21 cellular contexts compared by ENCODE assay signal in genomic region chr20:46652699-46653098, GRCh38. TPM values are rescaled to one million over a fixed set of nuclear protein-coding genes. Genes with fewer than 3 reads are reported as not detected.
DNase-seq lines count a peak whose midpoint lies in the region; ATAC-seq, FAIRE-seq and TF ChIP-seq lines count a peak whose summit lies in the region.
"Had no signal": no experiment of that assay in that cellular context is flagged by ENCODE, and none has a peak within 500 bp of the region (broad histone marks: within the 10 kb centered on the region; RNA-seq: fewer than 3 reads in every experiment).

No MANE protein-coding gene starts in this region.

- H3K27me3 ChIP-seq in bronchial epithelial cell (ENCODE audit: control insufficient read depth, insufficient read depth, low read length): peaks cover 10% of the 10 kb centered on the region
- peaks cover 23% of the 10 kb centered on the region for H3K27me3 ChIP-seq in foreskin keratinocyte
- H3K27me3 ChIP-seq in tibial artery: peaks cover 0 to 16% of the 10 kb centered on the region in 2 donors
- peaks cover 25% of the 10 kb centered on the region for H3K27me3 ChIP-seq in lower lobe of right lung (ENCODE audit: low read depth)

- H3K9me3 ChIP-seq in tibial artery: peaks cover 0 to 3% (median 0%) of the 10 kb centered on the region in 3 donors
- no peaks in the 10 kb centered on the region for H3K9me3 ChIP-seq in lower lobe of right lung
- H3K9me3 ChIP-seq: Peyer's patch had no signal

- FAIRE-seq in bronchial epithelial cell (lab: Jason Lieb, UNC): no peak

- no peaks in the 10 kb centered on the region for H3K4me1 ChIP-seq in foreskin keratinocyte
- H3K4me1 ChIP-seq in tibial artery: peaks cover 0 to 5% (median 0%) of the 10 kb centered on the region in 4 donors
- no peaks in the 10 kb centered on the region for H3K4me1 ChIP-seq in lower lobe of right lung
- H3K4me1 ChIP-seq: Peyer's patch had no signal

- H3K36me3 Mint-ChIP-seq in chondrocyte (ENCODE audit: low read depth): peaks cover 7% of the 10 kb centered on the region

- intact Hi-C loops in tibial artery (cut with DNase I; ENCODE audit: low total_unique reads): no loop called here
- intact Hi-C loops in lower lobe of right lung (cut with DNase I): no loop called here

- H3K4me3 ChIP-seq in bronchial epithelial cell (ENCODE audit: low read depth, low read length) (no peak overlapping the region), tibial artery (no peak overlapping the region), lower lobe of right lung (no peak overlapping the region)
- H3K4me3 ChIP-seq: Peyer's patch, SK-N-MC had no signal

- H3K27ac ChIP-seq in foreskin keratinocyte (no peak overlapping the region), tibial artery (no peak overlapping the region), lower lobe of right lung (no peak overlapping the region), substantia nigra (ENCODE audit: low read depth, low read length, poor library complexity, severe bottlenecking) (no peak overlapping the region)
- H3K27ac ChIP-seq: Peyer's patch, SK-N-MC had no signal

- no peaks in the 10 kb centered on the region for H3K9me3 Mint-ChIP-seq in chondrocyte (ENCODE audit: low read depth)

- TF ChIP-seq CTCF in bronchial epithelial cell (IDR thresholded peaks at IDR 0.05; ENCODE audit: insufficient read depth, low read length, severe bottlenecking) (no peak), foreskin keratinocyte (conservative IDR thresholded peaks at IDR 0.05) (no peak), tibial artery (IDR thresholded peaks at IDR 0.05) (no peak), chondrocyte (IDR thresholded peaks at IDR 0.05) (no peak), lower lobe of right lung (IDR thresholded peaks at IDR 0.05) (no peak)

- no peak overlapping the region for H3K4me3 Mint-ChIP-seq in chondrocyte (ENCODE audit: unreplicated experiment)

- no peak for ATAC-seq in foreskin keratinocyte
- no peak for ATAC-seq in lower lobe of right lung

- no peaks in the 10 kb centered on the region for H3K36me3 ChIP-seq in bronchial epithelial cell (ENCODE audit: control insufficient read depth, insufficient read depth, low read length)
- no peaks in the 10 kb centered on the region for H3K36me3 ChIP-seq in tibial artery
- H3K36me3 ChIP-seq in lower lobe of right lung: no peaks in the 10 kb centered on the region
- H3K36me3 ChIP-seq: Peyer's patch had no signal

- H3K27ac Mint-ChIP-seq in chondrocyte (ENCODE audit: unreplicated experiment): no peak overlapping the region

- H3K4me1 Mint-ChIP-seq in chondrocyte (ENCODE audit: low read depth): peaks cover 4% of the 10 kb centered on the region

- H3K27me3 Mint-ChIP-seq in chondrocyte (ENCODE audit: low read depth): peaks cover 28% of the 10 kb centered on the region

- DNase-seq in ELR (ENCODE audit: low read depth) (peak; percentile 9), LHCN-M2 (ENCODE audit: low read depth) (peak; percentile 15), bronchial epithelial cell (ENCODE audit: low read depth) (peak; percentile 46), foreskin keratinocyte (peak; percentile 4 to 5), tibial artery (no peak), chondrocyte (ENCODE audit: low spot score) (no peak), lower lobe of right lung (no peak), substantia nigra (lab: John Stamatoyannopoulos, UW) (no peak)
- DNase-seq: ACHN, COR-L47, EL, H7, NCI-H1092, NCI-H1694, NCI-H2107, NCI-H2227 treated with DMSO at 0.1 percent for 48 hours, NCI-H524, Peyer's patch, Right ventricle myocardium superior had no signal

RNA-seq across cellular contexts. Expression of gene SLC13A3, which starts 1.4 kb away (rescaled TPM):
- total RNA-seq in LHCN-M2 (2014; rRNA removed): 0.17 TPM in 1 of 2 replicates, not detected in the other
- polyA plus RNA-seq in LHCN-M2 (2012): 0.05 TPM
- 5.1 and 5.5 TPM in 2 replicates for total RNA-seq in bronchial epithelial cell
- total RNA-seq in foreskin keratinocyte: 3.1 and 5.1 TPM in 2 replicates
- 4.6 and 5.3 TPM in 2 replicates for polyA plus RNA-seq in foreskin keratinocyte
- total RNA-seq in chondrocyte: 2.5 to 2.8 TPM (median 2.8 TPM) in 3 replicates
- total RNA-seq in lower lobe of right lung: 2.0 TPM
- total RNA-seq: HT-29 had no signal

RNA-seq across cellular contexts. Expression of gene TP53RK, which starts 36.5 kb away (rescaled TPM):
- 26.8 and 29.7 TPM in 2 replicates for total RNA-seq in LHCN-M2 (2014; rRNA removed)
- 8.0 TPM for polyA plus RNA-seq in LHCN-M2 (2012)
- 18.4 and 19.0 TPM in 2 replicates for total RNA-seq in bronchial epithelial cell
- total RNA-seq in foreskin keratinocyte: 13.9 and 14.2 TPM in 2 replicates
- 12.9 and 13.2 TPM in 2 replicates for polyA plus RNA-seq in foreskin keratinocyte
- 12.0 to 13.3 TPM (median 12.1 TPM) in 3 replicates for total RNA-seq in chondrocyte
- 11.9 TPM for total RNA-seq in lower lobe of right lung

RNA-seq across cellular contexts. Expression of gene SLC2A10, which starts 56.8 kb away (rescaled TPM):
- total RNA-seq in LHCN-M2 (2014; rRNA removed) (21.0 and 31.0 TPM in 2 replicates), bronchial epithelial cell (19.2 and 30.2 TPM in 2 replicates), foreskin keratinocyte (0.11 and 0.37 TPM in 2 replicates), chondrocyte (39.6 to 43.5 TPM (median 40.2 TPM) in 3 replicates), lower lobe of right lung (11.5 TPM)
- polyA plus RNA-seq in LHCN-M2 (2012): 12.1 TPM
- polyA plus RNA-seq in foreskin keratinocyte: 0.11 and 0.18 TPM in 2 replicates

Comparison
In these comparisons a context has a peak if more than half of its experiments do, and no peak if none do; other contexts are left out.
1. DNase-seq: peak in ELR (single experiment), LHCN-M2 (single experiment), bronchial epithelial cell (single experiment) and foreskin keratinocyte (2 of 2); none in tibial artery (0 of 2), chondrocyte (single experiment), lower lobe of right lung (single experiment) and substantia nigra (0 of 49).